Comparison of ENCODE assay signal across 20 cellular contexts in genomic region chr15:88613074-88613944, GRCh38. TPM values are rescaled to one million over a fixed set of nuclear protein-coding genes. Genes with fewer than 3 reads are reported as not detected.
DNase-seq lines count a peak whose midpoint lies in the region; ATAC-seq and TF ChIP-seq lines count a peak whose summit lies in the region.
"Had no signal": no experiment of that assay in that cellular context is flagged by ENCODE, and none has a peak within 500 bp of the region (broad histone marks: within the 10 kb centered on the region; RNA-seq: fewer than 3 reads in every experiment).

No MANE protein-coding gene starts in this region.

- H3K4me1 ChIP-seq in sigmoid colon, result no peaks in the 10 kb centered on the region
- H3K4me1 ChIP-seq: colonic mucosa had no signal

- peaks cover 0 to 3% (median 1%) of the 10 kb centered on the region in 3 donors for H3K27me3 ChIP-seq in sigmoid colon
- H3K27me3 ChIP-seq: gastrocnemius medialis had no signal

- TF ChIP-seq CTCF in AG10803 (conservative IDR thresholded peaks at IDR 0.05; ENCODE audit: low read length), result no peak
- no peak for TF ChIP-seq CTCF in sigmoid colon (IDR thresholded peaks at IDR 0.05)

- WGBS in sigmoid colon, 2 donors, result 55 to 64% methylated on average over 7 of the region's 7 CpGs

- peaks cover 19% of the 10 kb centered on the region for H3K27me3 Mint-ChIP-seq in activated CD8-positive, alpha-beta memory T cell treated with anti-CD3 and anti-CD28 coated beads, Interleukin-2, amount 10 ng/mL, durations not matched to agents 7 days and 5 days

- peak; percentile 48 for DNase-seq in AG10803 (ENCODE audit: low read depth)
- DNase-seq in HCEC 1CT, result peak; percentile 69
- peak; percentile 42 for DNase-seq in RPMI7951 (ENCODE audit: low read depth)
- DNase-seq in iPS-NIHi7 (ENCODE audit: extremely low spot score), result peak; percentile 56
- DNase-seq in NCI-H187 (lab: John Stamatoyannopoulos, UW), result no peak
- DNase-seq in activated CD8-positive, alpha-beta memory T cell treated with anti-CD3 and anti-CD28 coated beads, Interleukin-2, amount 10 ng/mL, durations not matched to agents 7 days and 5 days, result no peak
- no peak for DNase-seq in sciatic nerve (ENCODE audit: low spot score)
- no peak for DNase-seq in sigmoid colon
- DNase-seq: activated CD4-positive, CD25-positive, alpha-beta regulatory T cell treated with anti-CD3 and anti-CD28 coated beads, Interleukin-2, amount 50 U/mL, for 72 hours; anterior cingulate cortex; colonic mucosa; COR-L47; gastrocnemius medialis; GF-D8; NCI-H187 treated with DMSO at 0.1 percent for 48 hours; NCI-H446 treated with DMSO at 0.1 percent for 48 hours; OCI-M1; retina; substantia nigra had no signal

- no peak overlapping the region for H3K27ac ChIP-seq in sigmoid colon
- H3K27ac ChIP-seq: colonic mucosa, gastrocnemius medialis had no signal

- CTCF ChIA-PET in activated CD8-positive, alpha-beta memory T cell treated with anti-CD3 and anti-CD28 coated beads, Interleukin-2, amount 10 ng/mL, durations not matched to agents 7 days and 5 days (lab: Charles Lee), result interaction anchor here (0.7 kb wide), 1 partner anchor 9 kb away, joined by 3 read pairs; no protein-coding TSS in a partner anchor

- H3K4me3 ChIP-seq in AG10803 (ENCODE audit: low read length) (no peak overlapping the region), sigmoid colon (no peak overlapping the region)
- H3K4me3 ChIP-seq: colonic mucosa, gastrocnemius medialis had no signal

- no peaks in the 10 kb centered on the region for H3K9me3 Mint-ChIP-seq in activated CD8-positive, alpha-beta memory T cell treated with anti-CD3 and anti-CD28 coated beads, Interleukin-2, amount 10 ng/mL, durations not matched to agents 7 days and 5 days (ENCODE audit: low read depth)
- H3K9me3 Mint-ChIP-seq: T-helper 2 cell treated with Interferon-gamma antibody and Interleukin-4, amounts not matched to agents 5 μg/mL and 100 μg/mL, for 36 hours had no signal

- ATAC-seq in activated CD8-positive, alpha-beta memory T cell treated with anti-CD3 and anti-CD28 coated beads, Interleukin-2, amount 10 ng/mL, durations not matched to agents 7 days and 5 days, result no peak
- ATAC-seq in sciatic nerve, result no peak

- TF ChIP-seq EP300 in sigmoid colon (IDR thresholded peaks at IDR 0.05), result no peak

- H3K36me3 Mint-ChIP-seq in activated CD8-positive, alpha-beta memory T cell treated with anti-CD3 and anti-CD28 coated beads, Interleukin-2, amount 10 ng/mL, durations not matched to agents 7 days and 5 days, result no peaks in the 10 kb centered on the region

- H3K4me3 Mint-ChIP-seq in activated CD8-positive, alpha-beta memory T cell treated with anti-CD3 and anti-CD28 coated beads, Interleukin-2, amount 10 ng/mL, durations not matched to agents 7 days and 5 days, result no peak overlapping the region
- H3K4me3 Mint-ChIP-seq: T-helper 2 cell treated with Interferon-gamma antibody and Interleukin-4, amounts not matched to agents 5 μg/mL and 100 μg/mL, for 36 hours had no signal

- peaks cover 10% of the 10 kb centered on the region for H3K4me1 Mint-ChIP-seq in activated CD8-positive, alpha-beta memory T cell treated with anti-CD3 and anti-CD28 coated beads, Interleukin-2, amount 10 ng/mL, durations not matched to agents 7 days and 5 days

- intact Hi-C loops in sciatic nerve (cut with DNase I) (no loop called here), sigmoid colon (cut with DNase I) (no loop called here)

- H3K36me3 ChIP-seq in sigmoid colon, result no peaks in the 10 kb centered on the region
- H3K36me3 ChIP-seq: colonic mucosa, gastrocnemius medialis had no signal

- H3K9me3 ChIP-seq in sigmoid colon, result no peaks in the 10 kb centered on the region
- H3K9me3 ChIP-seq: colonic mucosa, gastrocnemius medialis had no signal

- H3K27ac Mint-ChIP-seq in activated CD8-positive, alpha-beta memory T cell treated with anti-CD3 and anti-CD28 coated beads, Interleukin-2, amount 10 ng/mL, durations not matched to agents 7 days and 5 days, result no peak overlapping the region
- H3K27ac Mint-ChIP-seq: T-helper 2 cell treated with Interferon-gamma antibody and Interleukin-4, amounts not matched to agents 5 μg/mL and 100 μg/mL, for 36 hours had no signal

- TF ChIP-seq POLR2A in sigmoid colon (IDR thresholded peaks at IDR 0.05), result no peak

RNA-seq across cellular contexts. Expression of gene AEN, which starts 7.8 kb away (rescaled TPM):
- total RNA-seq in RPMI7951 (2014; rRNA removed; shearing (Covaris generic)), result 11.3 and 15.6 TPM in 2 replicates
- 10 to 100 TPM; 55.7 to 57.4 TPM for total RNA-seq in activated CD8-positive, alpha-beta memory T cell treated with anti-CD3 and anti-CD28 coated beads, Interleukin-2, amount 10 ng/mL, durations not matched to agents 7 days and 5 days
- total RNA-seq in sciatic nerve, result 10.7 TPM
- total RNA-seq in sigmoid colon, result 10 to 100 TPM in 2 of 4 donors, 1 to 10 TPM in 2; 5.8 to 18.3 (median 9.4) TPM
- 10 to 100 TPM in 1 of 3 donors, 1 to 10 TPM in 2; 4.2 to 19.7 (median 8.8) TPM for polyA plus RNA-seq in sigmoid colon

RNA-seq across cellular contexts. Expression of gene ISG20, which starts 25.5 kb away (rescaled TPM):
- total RNA-seq in RPMI7951 (2014; rRNA removed; shearing (Covaris generic)), result 7.8 and 8.3 TPM in 2 replicates
- total RNA-seq in activated CD8-positive, alpha-beta memory T cell treated with anti-CD3 and anti-CD28 coated beads, Interleukin-2, amount 10 ng/mL, durations not matched to agents 7 days and 5 days, result 100 to 1,000 TPM; 155 to 379 TPM
- total RNA-seq in sciatic nerve (20.2 TPM), sigmoid colon (10 to 100 TPM in 1 of 4 donors, 1 to 10 TPM in 3; 1.9 to 20.1 (median 6.4) TPM)
- 100 to 1,000 TPM in 2 of 3 donors, 10 to 100 TPM in 1; 70.9 to 177 (median 153) TPM for polyA plus RNA-seq in sigmoid colon

Comparison
In these comparisons a context has a peak if more than half of its experiments do, and no peak if none do; other contexts are left out.
1. DNase-seq: peak in AG10803 (single experiment), HCEC 1CT (single experiment), RPMI7951 (single experiment) and iPS-NIHi7 (single experiment); none in NCI-H187 (0 of 2), activated CD8-positive, alpha-beta memory T cell treated with anti-CD3 and anti-CD28 coated beads, Interleukin-2, amount 10 ng/mL, durations not matched to agents 7 days and 5 days (single experiment), sciatic nerve (single experiment) and sigmoid colon (single experiment).